Comparison of ENCODE assay signal across 10 cellular contexts in the genomic region with DNA sequence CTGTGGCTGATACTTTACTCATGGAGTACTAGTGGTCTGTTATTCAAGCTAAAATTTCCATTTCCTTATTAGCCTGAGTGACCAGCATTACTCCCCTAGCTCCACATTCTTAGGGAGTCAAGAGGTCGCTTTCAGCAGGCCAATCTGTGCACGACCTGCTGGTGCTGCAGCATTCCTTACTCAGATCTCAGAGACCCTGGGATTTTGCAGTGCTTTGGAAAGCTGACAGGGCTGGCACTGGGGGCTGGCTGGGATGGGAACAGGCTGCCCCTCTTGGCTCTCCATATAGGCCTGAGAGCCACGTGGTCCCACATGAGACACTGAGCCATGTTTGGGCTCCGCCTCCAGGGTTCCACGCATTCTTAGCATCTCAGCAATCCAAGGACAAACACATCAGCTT.
DNase-seq lines count a peak whose midpoint lies in the region; ATAC-seq, FAIRE-seq and TF ChIP-seq lines count a peak whose summit lies in the region.
"Had no signal": no experiment of that assay in that cellular context is flagged by ENCODE, and none has a peak within 500 bp of the region (broad histone marks: within the 10 kb centered on the region; RNA-seq: fewer than 3 reads in every experiment).

No MANE protein-coding gene starts in this region.

- H3K79me2 ChIP-seq in astrocyte (ENCODE audit: insufficient read depth, low read length) = peaks cover 2% of the 10 kb centered on the region

- H3K4me1 Mint-ChIP-seq in astrocyte (ENCODE audit: low read depth, unreplicated experiment) = peaks cover 28% of the 10 kb centered on the region
- peaks cover 23% of the 10 kb centered on the region for H3K4me1 Mint-ChIP-seq in activated T-cell treated with anti-CD3 and anti-CD28 coated beads, Interleukin-2, amount 50 U/mL, for 4 hours (ENCODE audit: low read depth)

- ATAC-seq in HG03025 (IDR thresholded peaks at IDR 0.05; ENCODE audit: low FRiP score, unreplicated experiment) = no peak
- no peak for ATAC-seq in activated T-cell treated with anti-CD3 and anti-CD28 coated beads, Interleukin-2, amount 50 U/mL, for 4 hours

- peaks cover 13% of the 10 kb centered on the region for H4K20me1 ChIP-seq in astrocyte (ENCODE audit: insufficient read depth, low read length)

- peaks cover 10% of the 10 kb centered on the region for H3K36me3 Mint-ChIP-seq in astrocyte (ENCODE audit: low read depth, unreplicated experiment)
- H3K36me3 Mint-ChIP-seq in activated T-cell treated with anti-CD3 and anti-CD28 coated beads, Interleukin-2, amount 50 U/mL, for 4 hours (ENCODE audit: insufficient read depth) = peaks cover 38% of the 10 kb centered on the region

- intact Hi-C loops in posterior vena cava (cut with DNase I) = no loop called here

- no peaks in the 10 kb centered on the region for H3K27me3 Mint-ChIP-seq in astrocyte (ENCODE audit: low read depth, unreplicated experiment)
- no peaks in the 10 kb centered on the region for H3K27me3 Mint-ChIP-seq in activated T-cell treated with anti-CD3 and anti-CD28 coated beads, Interleukin-2, amount 50 U/mL, for 4 hours (ENCODE audit: low read depth)

- H3K27ac Mint-ChIP-seq in astrocyte (ENCODE audit: unreplicated experiment) = peak overlapping the region; percentile 59

- no peaks in the 10 kb centered on the region for H3K9me3 ChIP-seq in astrocyte (ENCODE audit: insufficient read depth, low read depth, low read length)
- H3K9me3 ChIP-seq in right atrium auricular region = no peaks in the 10 kb centered on the region

- TF ChIP-seq CTCF in astrocyte (IDR thresholded peaks at IDR 0.05; ENCODE audit: insufficient read depth, low read depth, low read length) = no peak
- no peak for TF ChIP-seq CTCF in right atrium auricular region (IDR thresholded peaks at IDR 0.05)

- no peak for FAIRE-seq in astrocyte (lab: Jason Lieb, UNC)
- FAIRE-seq: frontal cortex had no signal

- H3K4me3 ChIP-seq in astrocyte (ENCODE audit: insufficient read depth, low read depth, low read length) = no peak overlapping the region
- H3K4me3 ChIP-seq in right atrium auricular region = no peak overlapping the region

- H3K27me3 ChIP-seq in astrocyte (ENCODE audit: insufficient read depth, low read length) (no peaks in the 10 kb centered on the region), right atrium auricular region (no peaks in the 10 kb centered on the region)

- H3K27ac ChIP-seq in astrocyte (ENCODE audit: low read depth, low read length) (no peak overlapping the region), right atrium auricular region (peak overlapping the region; percentile 7 to 9)

- peaks cover 2% of the 10 kb centered on the region for H3K9me3 Mint-ChIP-seq in astrocyte (ENCODE audit: unreplicated experiment)
- no peaks in the 10 kb centered on the region for H3K9me3 Mint-ChIP-seq in activated T-cell treated with anti-CD3 and anti-CD28 coated beads, Interleukin-2, amount 50 U/mL, for 4 hours

- H3K4me1 ChIP-seq in astrocyte (ENCODE audit: insufficient read depth, low read length) (peaks cover 10% of the 10 kb centered on the region), right atrium auricular region (peaks cover 0 to 18% of the 10 kb centered on the region in 2 donors)

- no peak overlapping the region for H2AFZ ChIP-seq in astrocyte (ENCODE audit: low read depth, low read length)

- H3K4me3 Mint-ChIP-seq in astrocyte (ENCODE audit: unreplicated experiment) = no peak overlapping the region
- H3K4me3 Mint-ChIP-seq in activated T-cell treated with anti-CD3 and anti-CD28 coated beads, Interleukin-2, amount 50 U/mL, for 4 hours = no peak overlapping the region

- no peak overlapping the region for H3K9ac ChIP-seq in astrocyte (ENCODE audit: low read length)

- H3K4me2 ChIP-seq in astrocyte (ENCODE audit: low read length) = no peak overlapping the region

- H3K36me3 ChIP-seq in astrocyte (ENCODE audit: insufficient read depth, low read length) (no peaks in the 10 kb centered on the region), right atrium auricular region (no peaks in the 10 kb centered on the region)

- DNase-seq in EH (ENCODE audit: low read depth) (peak; percentile 87), astrocyte (ENCODE audit: low read depth) (peak; percentile 41), right atrium auricular region (ENCODE audit: low spot score) (no peak), posterior vena cava (ENCODE audit: low spot score) (peak; percentile 83), NCI-H1417 treated with DMSO at 0.1 percent for 48 hours (lab: John Stamatoyannopoulos, UW) (no peak), activated gamma-delta T cell treated with Interleukin-2 at 50 U/mL for 16 hours (no peak)
- no peak for DNase-seq in activated T-cell treated with anti-CD3 and anti-CD28 coated beads, Interleukin-2, amount 50 U/mL, for 4 hours
- DNase-seq: activated T-cell treated with anti-CD3 and anti-CD28 coated beads, Interleukin-2, amount 50 U/mL, for 1 hour had no signal

Comparison
In these comparisons a context has a peak if more than half of its experiments do, and no peak if none do; other contexts are left out.
1. DNase-seq: peak in EH (single experiment), astrocyte (single experiment) and posterior vena cava (single experiment); none in right atrium auricular region (single experiment), NCI-H1417 treated with DMSO at 0.1 percent for 48 hours (single experiment), activated gamma-delta T cell treated with Interleukin-2 at 50 U/mL for 16 hours (single experiment) and activated T-cell treated with anti-CD3 and anti-CD28 coated beads, Interleukin-2, amount 50 U/mL, for 4 hours (single experiment).